Comparison of ENCODE assay signal across 6 cellular contexts in genomic region chr11:94494200-94494545, GRCh38. TPM values are rescaled to one million over a fixed set of nuclear protein-coding genes. Genes with fewer than 3 reads are reported as not detected.
DNase-seq lines count a peak whose midpoint lies in the region; ATAC-seq and TF ChIP-seq lines count a peak whose summit lies in the region.

No MANE protein-coding gene starts in this region.

- no peaks in the 10 kb centered on the region for H3K4me1 Mint-ChIP-seq in MCF 10A (ENCODE audit: insufficient read depth, unreplicated experiment)

- ATAC-seq in GM19023 (IDR thresholded peaks at IDR 0.05; ENCODE audit: unreplicated experiment) (peak; percentile 63), HG03139 (IDR thresholded peaks at IDR 0.05; ENCODE audit: unreplicated experiment) (peak; percentile 51)

- POLR2A ChIA-PET in MCF 10A (lab: Yijun Ruan, JAX): interaction anchor here (0.6 to 2.2 kb wide), 11 partner anchors 11 to 755 kb away, joined by 3 to 7 read pairs (median 3); partner anchors contain the start of genes C11orf54 and TAF1D

- peaks cover 31% of the 10 kb centered on the region for H3K36me3 Mint-ChIP-seq in MCF 10A (ENCODE audit: insufficient read depth, unreplicated experiment)

- BruUV-seq in MCF 10A (replicated peaks; lab: Mats Ljungman, UMichigan): TSS peak; percentile 56

- CTCF ChIA-PET in MCF 10A (lab: Yijun Ruan, JAX): interaction anchor here (0.6 kb wide), 1 partner anchor 399 kb away, joined by 3 read pairs; no protein-coding TSS in a partner anchor

- no peaks in the 10 kb centered on the region for H3K27me3 ChIP-seq in neuron (ENCODE audit: insufficient read depth, low read length)

- H3K9me3 ChIP-seq in neuron (ENCODE audit: low read length): no peaks in the 10 kb centered on the region

- intact Hi-C loops in MCF 10A (cut with micrococcal nuclease): no loop called here

- H3K27ac Mint-ChIP-seq in MCF 10A (ENCODE audit: low read depth, unreplicated experiment): peak overlapping the region; percentile 96

- H3K4me3 Mint-ChIP-seq in MCF 10A (ENCODE audit: unreplicated experiment): peak overlapping the region; percentile 94

- H2AFZ ChIP-seq in neuron (ENCODE audit: low read depth, low read length): peak overlapping the region; percentile 81

- H3K36me3 ChIP-seq in neuron (ENCODE audit: insufficient read depth, low read length): peaks cover 43% of the 10 kb centered on the region

- no peak for DNase-seq in MCF 10A (ENCODE audit: unreplicated experiment)
- no peak for DNase-seq in NCI-H524 (lab: John Stamatoyannopoulos, UW)
- no peak for DNase-seq in kidney tubule cell (ENCODE audit: low spot score)

- H3K9me3 Mint-ChIP-seq in MCF 10A (ENCODE audit: unreplicated experiment): no peaks in the 10 kb centered on the region

- peak overlapping the region; percentile 89 for H3K4me3 ChIP-seq in neuron (ENCODE audit: low read length)

- H3K27me3 Mint-ChIP-seq in MCF 10A (ENCODE audit: insufficient read depth, unreplicated experiment): no peaks in the 10 kb centered on the region

- no peak for TF ChIP-seq CTCF in MCF 10A (IDR thresholded peaks at IDR 0.05; ENCODE audit: unreplicated experiment)

- H3K4me1 ChIP-seq in neuron (ENCODE audit: insufficient read depth, low read length): peaks cover 13% of the 10 kb centered on the region

RNA-seq across cellular contexts. Expression of gene ANKRD49, which starts 0.4 kb away (rescaled TPM):
- total RNA-seq in MCF 10A (2022): 9.7 and 13.0 TPM in 2 replicates

RNA-seq across cellular contexts. Expression of gene MRE11, which starts 0.5 kb away (rescaled TPM):
- 13.2 and 15.1 TPM in 2 replicates for total RNA-seq in MCF 10A (2022)

RNA-seq across cellular contexts. Expression of gene C11orf97, which starts 18.1 kb away (rescaled TPM):
- total RNA-seq in MCF 10A (2022): not detected in 2 replicates

RNA-seq across cellular contexts. Expression of gene FUT4, which starts 49.5 kb away (rescaled TPM):
- total RNA-seq in MCF 10A (2022): 0.23 and 0.32 TPM in 2 replicates
